Comparison of ENCODE assay signal across 25 cellular contexts in genomic region chr10:128527730-128528129, GRCh38.
DNase-seq lines count a peak whose midpoint lies in the region; ATAC-seq and TF ChIP-seq lines count a peak whose summit lies in the region.
"Had no signal": no experiment of that assay in that cellular context is flagged by ENCODE, and none has a peak within 500 bp of the region (broad histone marks: within the 10 kb centered on the region; RNA-seq: fewer than 3 reads in every experiment).

No MANE protein-coding gene starts in this region.

- ATAC-seq in left cardiac atrium: no peak
- ATAC-seq: CD8-positive, alpha-beta T cell had no signal

- POLR2A ChIA-PET in Caco-2 (lab: Charles Lee): no interaction called here

- H3K4me3 Mint-ChIP-seq in Caco-2 (ENCODE audit: unreplicated experiment): no peak overlapping the region
- H3K4me3 Mint-ChIP-seq: CD8-positive, alpha-beta T cell had no signal

- BruUV-seq in Caco-2 (replicated peaks; lab: Mats Ljungman, UMichigan): no TSS peak

- no peak for TF ChIP-seq CTCF in Caco-2 (IDR thresholded peaks at IDR 0.05; ENCODE audit: insufficient read depth in 1 of 2, low read depth in 1 of 2, low read length in 1 of 2, severe bottlenecking in 1 of 2, unreplicated experiment in 1 of 2)

- peaks cover 11% of the 10 kb centered on the region for H3K27me3 Mint-ChIP-seq in Caco-2 (ENCODE audit: insufficient read depth, unreplicated experiment)

- H3K27me3 ChIP-seq in Caco-2 (replicated peaks; ENCODE audit: control insufficient read depth, insufficient read depth, low read length): peaks cover 1% of the 10 kb centered on the region; the same call in 1 of the 2 replicates
- H3K27me3 ChIP-seq: BLaER1 treated with 17β-estradiol and CSF1 and Interleukin-3, amounts not matched to agents 10 nM and 100 nM had no signal

- no peaks in the 10 kb centered on the region for H3K4me1 ChIP-seq in Caco-2
- H3K4me1 ChIP-seq: HAP-1 had no signal

- DNase-seq in cardiac septum (ENCODE audit: low spot score) (peak; percentile 64), left cardiac atrium (no peak), left kidney (ENCODE audit: low read depth, low spot score) (peak; percentile 54), pons (ENCODE audit: low spot score) (peak; percentile 36), NCI-H82 (lab: John Stamatoyannopoulos, UW) (no peak), Caco-2 (no peak), T-helper 9 cell (no peak), DMS79 (lab: John Stamatoyannopoulos, UW) (no peak)
- DNase-seq: ACHN; Calu3; CD8-positive, alpha-beta T cell; DMS153; GDM1; KG1; NCI-H1092; NCI-H1436; NCI-H187 treated with DMSO at 0.1 percent for 48 hours; NCI-H2107; NCI-H2227 treated with DMSO at 0.1 percent for 48 hours; NCI-H510A; NK-92 treated with Interleukin-12 subunit alpha and Interleukin-12 subunit beta, amount 100 ng/mL, for 24 hours; SHP77 treated with DMSO at 0.1 percent for 48 hours had no signal

- no peaks in the 10 kb centered on the region for H3K9me3 ChIP-seq in Caco-2
- H3K9me3 ChIP-seq: BLaER1 treated with 17β-estradiol and CSF1 and Interleukin-3, amounts not matched to agents 10 nM and 100 nM; HAP-1 had no signal

- H3K4me3 ChIP-seq in Caco-2 (ENCODE audit: low read depth, low read length): no peak overlapping the region
- H3K4me3 ChIP-seq: BLaER1 treated with 17β-estradiol and CSF1 and Interleukin-3, amounts not matched to agents 10 nM and 100 nM; HAP-1; SK-N-MC had no signal

- no peaks in the 10 kb centered on the region for H3K4me1 Mint-ChIP-seq in Caco-2 (ENCODE audit: low read depth, unreplicated experiment)

- H3K36me3 Mint-ChIP-seq in Caco-2 (ENCODE audit: insufficient read depth, unreplicated experiment): no peaks in the 10 kb centered on the region
- H3K36me3 Mint-ChIP-seq: CD8-positive, alpha-beta T cell had no signal

- H3K36me3 ChIP-seq in Caco-2 (ENCODE audit: control insufficient read depth, insufficient read depth, low read length): no peaks in the 10 kb centered on the region
- H3K36me3 ChIP-seq: BLaER1 treated with 17β-estradiol and CSF1 and Interleukin-3, amounts not matched to agents 10 nM and 100 nM; HAP-1 had no signal

- CTCF ChIA-PET in Caco-2 (lab: Charles Lee): no interaction called here

- no peak overlapping the region for H3K27ac Mint-ChIP-seq in Caco-2 (ENCODE audit: unreplicated experiment)
- H3K27ac Mint-ChIP-seq: CD8-positive, alpha-beta T cell had no signal

- intact Hi-C loops in cardiac septum (cut with DNase I) (loop anchor here (5.0 kb wide), 1 partner anchor 205 kb away; no protein-coding TSS in a partner anchor), left cardiac atrium (cut with DNase I) (no loop called here), Caco-2 (cut with micrococcal nuclease; ENCODE audit: unreplicated experiment) (no loop called here)

- H3K9me3 Mint-ChIP-seq in Caco-2 (ENCODE audit: unreplicated experiment): no peaks in the 10 kb centered on the region
- H3K9me3 Mint-ChIP-seq: CD8-positive, alpha-beta T cell had no signal

Comparison
In these comparisons a context has a peak if more than half of its experiments do, and no peak if none do; other contexts are left out.
1. DNase-seq: peak in cardiac septum (single experiment), left kidney (single experiment) and pons (single experiment); none in left cardiac atrium (single experiment), NCI-H82 (single experiment), Caco-2 (0 of 2), T-helper 9 cell (single experiment) and DMS79 (single experiment).